In genomic region chr2:230691005-230691647, GRCh38 we compare ENCODE assay signal across 1 cellular context.
TF ChIP-seq lines count a peak whose summit lies in the region.

No MANE protein-coding gene starts in this region.

TF ChIP-seq in HEK293, 187 proteins besides CTCF, POLR2A, EP300 and RAD21 (continued from another document):
- TF ChIP-seq KLF16 (tag by site-specific recombination; IDR thresholded peaks at IDR 0.05), result peak; percentile 42; the same call in 1 of the 2 replicates
- no peak for TF ChIP-seq ZNF830 (tag by site-specific recombination; IDR thresholded peaks at IDR 0.05; ENCODE audit: low read depth)
- TF ChIP-seq ZNF18 (tag by site-specific recombination; IDR thresholded peaks at IDR 0.05), result no peak
- no peak for TF ChIP-seq HOXA7 (CRISPR knock-in tag; IDR thresholded peaks at IDR 0.05; ENCODE audit: borderline replicate concordance)
- TF ChIP-seq ZNF146 (tag by site-specific recombination; IDR thresholded peaks at IDR 0.05), result no peak
- no peak for TF ChIP-seq ZNF677 (tag by site-specific recombination; IDR thresholded peaks at IDR 0.05)
- TF ChIP-seq GLI4 (tag by site-specific recombination; IDR thresholded peaks at IDR 0.05), result no peak
- no peak for TF ChIP-seq ZNF529 (tag by site-specific recombination; IDR thresholded peaks at IDR 0.05; ENCODE audit: insufficient replicate concordance)
- no peak for TF ChIP-seq WT1 (tag by site-specific recombination; IDR thresholded peaks at IDR 0.05)
- no peak for TF ChIP-seq ZNF747 (tag by site-specific recombination; IDR thresholded peaks at IDR 0.05)
- no peak for TF ChIP-seq ZNF184 (tag by site-specific recombination; IDR thresholded peaks at IDR 0.05)
- TF ChIP-seq ZNF560 (tag by site-specific recombination; IDR thresholded peaks at IDR 0.05; ENCODE audit: borderline replicate concordance), result no peak
- TF ChIP-seq ZNF133 (tag by site-specific recombination; IDR thresholded peaks at IDR 0.05), result no peak
- peak; percentile 79 for TF ChIP-seq SCRT1 (tag by site-specific recombination; IDR thresholded peaks at IDR 0.05; ENCODE audit: borderline replicate concordance)
- no peak for TF ChIP-seq KLF17 (tag by site-specific recombination; IDR thresholded peaks at IDR 0.05)
- no peak for TF ChIP-seq ELK4 (IDR thresholded peaks at IDR 0.05; ENCODE audit: borderline replicate concordance, low read depth, low read length)
- no peak for TF ChIP-seq ZBTB7A (tag by site-specific recombination; IDR thresholded peaks at IDR 0.05; ENCODE audit: low read depth)
- TF ChIP-seq ZNF510 (tag by site-specific recombination; IDR thresholded peaks at IDR 0.05; ENCODE audit: insufficient replicate concordance), result no peak
- no peak for TF ChIP-seq GLIS2 (tag by site-specific recombination; IDR thresholded peaks at IDR 0.05)
- no peak for TF ChIP-seq PRDM4 (tag by site-specific recombination; IDR thresholded peaks at IDR 0.05)
- no peak for TF ChIP-seq ZNF561 (tag by site-specific recombination; IDR thresholded peaks at IDR 0.05; ENCODE audit: borderline replicate concordance)
- TF ChIP-seq SETDB1 (IDR thresholded peaks at IDR 0.05; ENCODE audit: insufficient read length, low read length), result no peak
